18 cellular contexts compared by ENCODE assay signal in genomic region chr11:105206633-105207032, GRCh38.
"Had no signal": no experiment of that assay in that cellular context is flagged by ENCODE, and none has a peak within 500 bp of the region (broad histone marks: within the 10 kb centered on the region; RNA-seq: fewer than 3 reads in every experiment).

No MANE protein-coding gene starts in this region.

- H3K36me3 ChIP-seq: ascending aorta had no signal

- H3K27me3 ChIP-seq: ascending aorta, body of pancreas had no signal

- H3K4me1 ChIP-seq: ascending aorta had no signal

- H3K9me3 ChIP-seq: ascending aorta, body of pancreas had no signal

- H3K4me3 ChIP-seq: ascending aorta, body of pancreas had no signal

- H3K27ac Mint-ChIP-seq: activated CD8-positive, alpha-beta T cell treated with anti-CD3 and anti-CD28 coated beads for 36 hours; activated naive CD8-positive, alpha-beta T cell treated with anti-CD3 and anti-CD28 coated beads, Interleukin-2, amount 10 ng/mL, durations not matched to agents 7 days and 5 days; T-helper 1 cell treated with Interleukin-12 subunit alpha and Interleukin-12 subunit beta and Interleukin-4 antibody, amounts not matched to agents 30 μg/mL and 1 μg/mL, for 36 hours had no signal

- H3K9me3 Mint-ChIP-seq: activated CD8-positive, alpha-beta T cell treated with anti-CD3 and anti-CD28 coated beads for 36 hours; activated naive CD8-positive, alpha-beta T cell treated with anti-CD3 and anti-CD28 coated beads, Interleukin-2, amount 10 ng/mL, durations not matched to agents 7 days and 5 days; T-helper 1 cell treated with Interleukin-12 subunit alpha and Interleukin-12 subunit beta and Interleukin-4 antibody, amounts not matched to agents 30 μg/mL and 1 μg/mL, for 36 hours had no signal

- H3K36me3 Mint-ChIP-seq: activated naive CD8-positive, alpha-beta T cell treated with anti-CD3 and anti-CD28 coated beads, Interleukin-2, amount 10 ng/mL, durations not matched to agents 7 days and 5 days had no signal

- H3K27ac ChIP-seq: ascending aorta, body of pancreas had no signal

- DNase-seq: activated CD4-positive, alpha-beta T cell treated with anti-CD3 and anti-CD28 coated beads for 4 hours; activated CD8-positive, alpha-beta memory T cell treated with anti-CD3 and anti-CD28 coated beads, Interleukin-2, amount 50 U/mL, for 4 hours; activated CD8-positive, alpha-beta T cell treated with anti-CD3 and anti-CD28 coated beads for 36 hours; activated naive CD4-positive, alpha-beta T cell treated with anti-CD3 and anti-CD28 coated beads, Interleukin-2, amount 50 U/mL, for 16 hours; activated naive CD8-positive, alpha-beta T cell treated with anti-CD3 and anti-CD28 coated beads, Interleukin-2, amount 10 ng/mL, durations not matched to agents 7 days and 5 days; body of pancreas; NCI-H1092; NCI-H1417; NCI-H1694; NCI-H2029; NCI-H2107; NCI-H2171 treated with DMSO at 0.1 percent for 48 hours; NCI-H345; NCI-H510A treated with DMSO at 0.1 percent for 48 hours; SHP77 treated with DMSO at 0.1 percent for 48 hours had no signal

- H3K4me3 Mint-ChIP-seq: activated CD8-positive, alpha-beta T cell treated with anti-CD3 and anti-CD28 coated beads for 36 hours; activated naive CD8-positive, alpha-beta T cell treated with anti-CD3 and anti-CD28 coated beads, Interleukin-2, amount 10 ng/mL, durations not matched to agents 7 days and 5 days; T-helper 1 cell treated with Interleukin-12 subunit alpha and Interleukin-12 subunit beta and Interleukin-4 antibody, amounts not matched to agents 30 μg/mL and 1 μg/mL, for 36 hours had no signal

- ATAC-seq: activated CD4-positive, CD25-positive, alpha-beta regulatory T cell treated with anti-CD3 and anti-CD28 coated beads, Interleukin-2, amount 50 U/mL, for 24 hours; activated CD8-positive, alpha-beta T cell treated with anti-CD3 and anti-CD28 coated beads for 36 hours; body of pancreas had no signal
